In the genomic region with DNA sequence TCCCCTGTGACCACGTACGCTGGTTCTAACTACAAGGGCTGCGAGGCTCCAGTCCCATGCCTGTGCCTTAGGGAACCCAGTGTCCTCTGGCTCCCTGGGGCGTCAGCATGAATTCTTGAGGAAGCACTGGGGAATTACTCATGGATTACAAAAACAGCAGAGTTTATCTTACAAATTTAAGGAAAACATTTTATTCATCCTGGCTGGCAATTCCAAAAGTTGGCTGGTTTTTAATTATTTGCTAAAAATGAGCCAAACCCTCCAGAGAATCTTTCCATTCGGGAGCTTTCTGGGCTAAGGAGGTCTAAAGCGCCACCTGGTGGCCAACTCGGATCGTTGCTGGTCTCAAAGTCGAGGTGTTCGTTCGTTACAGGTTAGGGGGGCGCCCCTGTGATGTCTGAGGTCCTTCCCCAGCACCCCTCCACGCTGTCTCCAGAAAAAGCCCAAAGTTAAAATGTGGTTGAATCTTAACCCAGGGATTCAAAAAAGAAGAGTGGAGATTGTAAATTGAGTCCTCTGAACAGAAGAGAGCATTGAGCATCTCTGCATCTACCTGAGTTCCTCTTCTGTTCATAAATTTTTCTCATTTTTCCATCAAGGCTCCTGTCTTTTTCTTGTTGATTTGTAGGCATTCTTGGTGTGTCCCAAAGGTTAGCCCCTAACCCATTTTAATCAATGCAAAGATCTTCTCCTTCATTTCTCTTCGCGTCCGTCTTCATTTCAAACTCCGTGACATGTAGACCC, we compare ENCODE assay signal across 8 cellular contexts.
A peak's percentile ranks its signal among the peaks of the same experiment; 100 is the strongest.
DNase-seq lines count a peak whose midpoint lies in the region; ATAC-seq and TF ChIP-seq lines count a peak whose summit lies in the region.

No MANE protein-coding gene starts in this region.

- H3K4me3 ChIP-seq in AG09309 (ENCODE audit: control insufficient read depth, low read depth, low read length) = no peak overlapping the region

- DNase-seq in AG09309 (ENCODE audit: low read depth) (peak; percentile 18), NCI-H2029 treated with DMSO at 0.1 percent for 48 hours (lab: John Stamatoyannopoulos, UW) (peak; percentile 45), dermis blood vessel endothelial cell (peak; percentile 73), lung microvascular endothelial cell (ENCODE audit: low read depth in 2 of 2) (peak; percentile 49 to 59)
- peak; percentile 19 for DNase-seq in activated CD4-positive, CD25-positive, alpha-beta regulatory T cell treated with anti-CD3 and anti-CD28 coated beads, Interleukin-2, amount 50 U/mL, for 16 hours (ENCODE audit: low read depth, low spot score)
- DNase-seq in stimulated activated CD8-positive, alpha-beta memory T cell treated with anti-CD3 and anti-CD28 coated beads, Interleukin-4, amount 100 ng/mL, for 48 hours = peak; percentile 69

- ATAC-seq in GM19397 (IDR thresholded peaks at IDR 0.05; ENCODE audit: unreplicated experiment) (peak; percentile 52), GM19328 (IDR thresholded peaks at IDR 0.05; ENCODE audit: unreplicated experiment) (no peak)

- peak; percentile 84 for TF ChIP-seq CTCF in AG09309 (IDR thresholded peaks at IDR 0.05; ENCODE audit: control insufficient read depth, insufficient read depth, low read depth, low read length, missing control alignments)

Comparison
In these comparisons a context has a peak if more than half of its experiments do, and no peak if none do; other contexts are left out.
1. DNase-seq: peak in every context shown above with its lines; median percentile 73 in dermis blood vessel endothelial cell; 69 in stimulated activated CD8-positive, alpha-beta memory T cell treated with anti-CD3 and anti-CD28 coated beads, Interleukin-4, amount 100 ng/mL, for 48 hours; 54 in lung microvascular endothelial cell; 45 in NCI-H2029 treated with DMSO at 0.1 percent for 48 hours; 19 in activated CD4-positive, CD25-positive, alpha-beta regulatory T cell treated with anti-CD3 and anti-CD28 coated beads, Interleukin-2, amount 50 U/mL, for 16 hours; 18 in AG09309.